In genomic region chr5:96220610-96221390, GRCh38 we compare ENCODE assay signal across 11 cellular contexts.
DNase-seq lines count a peak whose midpoint lies in the region; ATAC-seq, FAIRE-seq and TF ChIP-seq lines count a peak whose summit lies in the region.
"Had no signal": no experiment of that assay in that cellular context is flagged by ENCODE, and none has a peak within 500 bp of the region (broad histone marks: within the 10 kb centered on the region; RNA-seq: fewer than 3 reads in every experiment).

No MANE protein-coding gene starts in this region.

- H4K20me1 ChIP-seq in MM.1S (ENCODE audit: insufficient read depth, low read length): no peaks in the 10 kb centered on the region

- no peaks in the 10 kb centered on the region for H3K9me2 ChIP-seq in MM.1S (replicated peaks; ENCODE audit: insufficient read depth, low read length)

- no peaks in the 10 kb centered on the region for H3K9me3 Mint-ChIP-seq in activated CD8-positive, alpha-beta memory T cell treated with anti-CD3 and anti-CD28 coated beads, Interleukin-2, amount 10 ng/mL, durations not matched to agents 7 days and 5 days (ENCODE audit: low read depth)
- H3K9me3 Mint-ChIP-seq: activated naive CD8-positive, alpha-beta T cell treated with anti-CD3 and anti-CD28 coated beads, Interleukin-2, amount 10 ng/mL, durations not matched to agents 7 days and 5 days had no signal

- 76 to 90% (median 77%) methylated on average over 4 of the region's 4 CpGs for WGBS in small intestine, 3 donors

- no peaks in the 10 kb centered on the region for H3K79me2 ChIP-seq in MM.1S (ENCODE audit: low read length)

- H3K4me1 Mint-ChIP-seq in activated CD8-positive, alpha-beta memory T cell treated with anti-CD3 and anti-CD28 coated beads, Interleukin-2, amount 10 ng/mL, durations not matched to agents 7 days and 5 days: peaks cover 14% of the 10 kb centered on the region
- H3K4me1 Mint-ChIP-seq: activated naive CD8-positive, alpha-beta T cell treated with anti-CD3 and anti-CD28 coated beads, Interleukin-2, amount 10 ng/mL, durations not matched to agents 7 days and 5 days had no signal

- no peak for FAIRE-seq in small intestine (lab: Jason Lieb, UNC)

- CTCF ChIA-PET in activated CD8-positive, alpha-beta memory T cell treated with anti-CD3 and anti-CD28 coated beads, Interleukin-2, amount 10 ng/mL, durations not matched to agents 7 days and 5 days (lab: Charles Lee): no interaction called here

- H3K4me3 ChIP-seq in skeletal muscle cell (ENCODE audit: low read depth, low read length) (no peak overlapping the region), small intestine (ENCODE audit: low read depth in 1 of 2, low read length in 2 of 2) (no peak overlapping the region), MM.1S (ENCODE audit: low read length) (no peak overlapping the region)

- H3K4me1 ChIP-seq in small intestine (ENCODE audit: control insufficient read depth in 2 of 2, insufficient read depth in 1 of 2, low read depth in 1 of 2, low read length in 1 of 2) (no peaks in the 10 kb centered on the region), MM.1S (ENCODE audit: low read length) (no peaks in the 10 kb centered on the region)

- TF ChIP-seq CTCF in MM.1S (IDR thresholded peaks at IDR 0.05; ENCODE audit: low read length): no peak

- H3K4me2 ChIP-seq in MM.1S (ENCODE audit: low read depth, low read length): no peak overlapping the region

- H3K36me3 Mint-ChIP-seq in activated CD8-positive, alpha-beta memory T cell treated with anti-CD3 and anti-CD28 coated beads, Interleukin-2, amount 10 ng/mL, durations not matched to agents 7 days and 5 days: peaks cover 9% of the 10 kb centered on the region
- H3K36me3 Mint-ChIP-seq: activated naive CD8-positive, alpha-beta T cell treated with anti-CD3 and anti-CD28 coated beads, Interleukin-2, amount 10 ng/mL, durations not matched to agents 7 days and 5 days; naive thymus-derived CD4-positive, alpha-beta T cell had no signal

- no peak overlapping the region for H3K4me3 Mint-ChIP-seq in activated CD8-positive, alpha-beta memory T cell treated with anti-CD3 and anti-CD28 coated beads, Interleukin-2, amount 10 ng/mL, durations not matched to agents 7 days and 5 days
- H3K4me3 Mint-ChIP-seq: activated naive CD8-positive, alpha-beta T cell treated with anti-CD3 and anti-CD28 coated beads, Interleukin-2, amount 10 ng/mL, durations not matched to agents 7 days and 5 days; naive thymus-derived CD4-positive, alpha-beta T cell had no signal

- H3K27me3 Mint-ChIP-seq in activated CD8-positive, alpha-beta memory T cell treated with anti-CD3 and anti-CD28 coated beads, Interleukin-2, amount 10 ng/mL, durations not matched to agents 7 days and 5 days: no peaks in the 10 kb centered on the region

- H3K27me3 ChIP-seq in small intestine (ENCODE audit: control insufficient read depth in 2 of 2, insufficient read depth in 2 of 2, low read length in 2 of 2) (no peaks in the 10 kb centered on the region), MM.1S (replicated peaks; ENCODE audit: insufficient read depth, low read length) (no peaks in the 10 kb centered on the region)

- DNase-seq in activated CD8-positive, alpha-beta memory T cell treated with anti-CD3 and anti-CD28 coated beads, Interleukin-2, amount 10 ng/mL, durations not matched to agents 7 days and 5 days: peak; percentile 42
- DNase-seq in activated CD8-positive, alpha-beta memory T cell treated with anti-CD3 and anti-CD28 coated beads, Interleukin-2, amount 50 U/mL, for 4 hours: no peak
- DNase-seq in amniotic stem cell (lab: John Stamatoyannopoulos, UW) (peak; percentile 44), skeletal muscle cell (ENCODE audit: low read depth) (peak; percentile 58), NCI-H2227 treated with DMSO at 0.1 percent for 48 hours (lab: John Stamatoyannopoulos, UW) (no peak), small intestine (no peak), MM.1S (no peak)
- DNase-seq: activated naive CD8-positive, alpha-beta T cell treated with anti-CD3 and anti-CD28 coated beads, Interleukin-2, amount 10 ng/mL, durations not matched to agents 7 days and 5 days; naive thymus-derived CD4-positive, alpha-beta T cell; NCI-H146 had no signal

- H3K9ac ChIP-seq in MM.1S (ENCODE audit: low read length): no peak overlapping the region

- no peak overlapping the region for H2AFZ ChIP-seq in MM.1S (ENCODE audit: low read length)

- ATAC-seq in activated CD8-positive, alpha-beta memory T cell treated with anti-CD3 and anti-CD28 coated beads, Interleukin-2, amount 10 ng/mL, durations not matched to agents 7 days and 5 days: peak; percentile 72
- peak; percentile 63 for ATAC-seq in HG03095 (IDR thresholded peaks at IDR 0.05; ENCODE audit: unreplicated experiment)
- ATAC-seq: naive thymus-derived CD4-positive, alpha-beta T cell had no signal

- H3K36me3 ChIP-seq in small intestine (ENCODE audit: control insufficient read depth in 2 of 2, insufficient read depth in 2 of 2, low read length in 2 of 2) (no peaks in the 10 kb centered on the region), MM.1S (replicated peaks; ENCODE audit: insufficient read depth, low read length) (no peaks in the 10 kb centered on the region)

- no peaks in the 10 kb centered on the region for H3F3A ChIP-seq in MM.1S (ENCODE audit: insufficient read depth, low read length)

- H3K27ac ChIP-seq in small intestine (ENCODE audit: low read depth in 1 of 2, low read length in 1 of 2): no peak overlapping the region
- H3K27ac ChIP-seq in MM.1S (ENCODE audit: low read length): no peak overlapping the region

- H3K9me3 ChIP-seq in small intestine (ENCODE audit: control insufficient read depth, low read depth): no peaks in the 10 kb centered on the region
- no peaks in the 10 kb centered on the region for H3K9me3 ChIP-seq in MM.1S (replicated peaks; ENCODE audit: insufficient read depth, low read length)

- H3K27ac Mint-ChIP-seq in activated CD8-positive, alpha-beta memory T cell treated with anti-CD3 and anti-CD28 coated beads, Interleukin-2, amount 10 ng/mL, durations not matched to agents 7 days and 5 days: peak overlapping the region; percentile 76
- H3K27ac Mint-ChIP-seq: activated naive CD8-positive, alpha-beta T cell treated with anti-CD3 and anti-CD28 coated beads, Interleukin-2, amount 10 ng/mL, durations not matched to agents 7 days and 5 days had no signal

Comparison
In these comparisons a context has a peak if more than half of its experiments do, and no peak if none do; other contexts are left out.
1. DNase-seq: peak in activated CD8-positive, alpha-beta memory T cell treated with anti-CD3 and anti-CD28 coated beads, Interleukin-2, amount 10 ng/mL, durations not matched to agents 7 days and 5 days (single experiment), amniotic stem cell (single experiment) and skeletal muscle cell (single experiment); none in activated CD8-positive, alpha-beta memory T cell treated with anti-CD3 and anti-CD28 coated beads, Interleukin-2, amount 50 U/mL, for 4 hours (single experiment), NCI-H2227 treated with DMSO at 0.1 percent for 48 hours (single experiment), small intestine (single experiment) and MM.1S (single experiment).